In genomic region chr19:48296963-48297734, GRCh38 we compare ENCODE assay signal across 21 cellular contexts. TPM values are rescaled to one million over a fixed set of nuclear protein-coding genes. Genes with fewer than 3 reads are reported as not detected.
"Had no signal": no experiment of that assay in that cellular context is flagged by ENCODE, and none has a peak within 500 bp of the region (broad histone marks: within the 10 kb centered on the region; RNA-seq: fewer than 3 reads in every experiment).

No MANE protein-coding gene starts in this region.

- H3K27ac ChIP-seq: breast epithelium, esophagus muscularis mucosa, lower lobe of right lung, prostate gland, right atrium auricular region, suprapubic skin, transverse colon, WERI-Rb-1 had no signal

- H3K36me3 ChIP-seq: breast epithelium, esophagus muscularis mucosa, lower lobe of right lung, prostate gland, right atrium auricular region, suprapubic skin, transverse colon, WERI-Rb-1 had no signal

- H3K4me3 ChIP-seq: breast epithelium, esophagus muscularis mucosa, lower lobe of right lung, prostate gland, right atrium auricular region, suprapubic skin, transverse colon had no signal

- H3K27me3 ChIP-seq: breast epithelium, right atrium auricular region, suprapubic skin had no signal

- H3K9me3 ChIP-seq: breast epithelium, esophagus muscularis mucosa, lower lobe of right lung, prostate gland, right atrium auricular region, suprapubic skin, transverse colon had no signal

- H3K4me1 ChIP-seq: breast epithelium, esophagus muscularis mucosa, lower lobe of right lung, prostate gland, right atrium auricular region, suprapubic skin, transverse colon had no signal

- DNase-seq: activated CD4-positive, alpha-beta T cell treated with anti-CD3 and anti-CD28 coated beads, Interleukin-2, amount 50 U/mL, for 4 hours; activated effector memory CD4-positive, alpha-beta T cell treated with anti-CD3 and anti-CD28 coated beads, Interleukin-2, amount 50 U/mL, for 16 hours; activated naive CD4-positive, alpha-beta T cell treated with anti-CD3 and anti-CD28 coated beads, Interleukin-2, amount 50 U/mL, for 16 hours; activated T-cell treated with anti-CD3 and anti-CD28 coated beads, Interleukin-2, amount 50 U/mL, for 72 hours; cerebellar nuclear complex; cortex of kidney; effector CD4-positive, alpha-beta T cell; left cardiac atrium; lower lobe of right lung; midbrain; stimulated activated CD4-positive, alpha-beta T cell treated with anti-CD3 and anti-CD28 coated beads, Interleukin-12 subunit alpha, Interleukin-12 subunit beta, amount 100 ng/mL, for 4 hours; stimulated activated CD4-positive, alpha-beta T cell treated with anti-CD3 and anti-CD28 coated beads, Interleukin-1b, Interleukin-23, amount 100 ng/mL, for 48 hours; SW 1271; T-helper 2 cell; transverse colon; WERI-Rb-1 had no signal

RNA-seq across cellular contexts. Expression of gene ZNF114, which starts 27.3 kb away (rescaled TPM):
- total RNA-seq: suprapubic skin, transverse colon had no signal
